ENCODE assay signal across 10 cellular contexts in the genomic region with DNA sequence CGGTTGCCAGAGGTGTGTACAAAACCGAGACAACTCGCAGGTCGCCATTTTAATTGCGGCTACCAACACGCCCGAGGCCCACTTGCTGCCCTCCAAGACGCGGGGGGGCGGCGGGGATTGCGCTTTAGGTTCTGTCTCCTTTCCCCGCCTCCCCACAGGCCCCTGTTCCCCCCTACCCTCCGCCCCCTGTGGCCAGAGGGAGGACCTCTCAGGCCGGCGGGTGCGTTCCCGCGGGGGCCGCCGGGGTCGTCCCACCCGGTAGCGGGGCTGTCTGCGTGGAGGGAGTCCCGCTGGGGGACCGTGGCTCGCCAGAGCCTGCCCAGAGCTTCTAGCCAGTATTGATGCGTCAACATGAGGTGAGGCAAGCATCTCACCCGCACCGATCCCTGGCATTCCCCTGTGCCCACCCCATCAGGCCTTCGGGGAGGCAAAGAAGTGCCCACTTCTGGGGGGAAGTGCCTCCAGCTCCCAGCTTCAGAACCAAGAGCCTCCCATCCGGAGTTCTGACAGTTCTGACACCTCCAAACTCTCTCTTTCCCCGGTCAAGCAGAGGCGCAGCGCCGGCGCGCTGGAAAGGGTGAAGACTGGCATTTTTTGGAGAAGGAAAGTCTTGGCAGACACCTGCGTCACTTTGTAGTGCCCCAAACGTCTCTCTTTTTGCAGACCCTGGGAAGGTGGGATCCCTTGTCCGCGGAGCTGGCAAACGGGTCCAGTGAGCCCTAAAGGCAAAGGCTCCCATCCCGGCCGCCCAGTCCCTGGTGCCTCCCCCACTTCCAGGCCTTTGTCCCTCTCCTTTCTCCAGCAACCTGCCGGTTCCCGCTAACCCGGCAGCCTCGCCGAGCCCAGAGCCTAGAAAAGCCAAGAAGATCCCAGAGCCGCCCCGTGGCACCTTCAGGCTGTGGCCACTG. TPM values are rescaled to one million over a fixed set of nuclear protein-coding genes. Genes with fewer than 3 reads are reported as not detected.
DNase-seq lines count a peak whose midpoint lies in the region; ATAC-seq, FAIRE-seq and TF ChIP-seq lines count a peak whose summit lies in the region.
"Had no signal": no experiment of that assay in that cellular context is flagged by ENCODE, and none has a peak within 500 bp of the region (broad histone marks: within the 10 kb centered on the region; RNA-seq: fewer than 3 reads in every experiment).

No MANE protein-coding gene starts in this region.

- H3K9me3 Mint-ChIP-seq in activated naive CD8-positive, alpha-beta T cell treated with anti-CD3 and anti-CD28 coated beads, Interleukin-2, amount 50 U/mL, for 24 hours = no peaks in the 10 kb centered on the region

- H3K27me3 ChIP-seq in HepG2 (ENCODE audit: control insufficient read depth in 1 of 2, insufficient read depth in 2 of 2, low read length in 2 of 2) (peaks cover 39 to 98% of the 10 kb centered on the region in 2 experiments), right lobe of liver (peaks cover 44 to 68% of the 10 kb centered on the region in 2 donors)

- no TSS peak for BruUV-seq in HepG2 (replicated peaks; lab: Mats Ljungman, UMichigan)

- H3K27ac Mint-ChIP-seq in activated naive CD8-positive, alpha-beta T cell treated with anti-CD3 and anti-CD28 coated beads, Interleukin-2, amount 50 U/mL, for 24 hours = no peak overlapping the region

- no peak for TF ChIP-seq RAD21 in HepG2 (CRISPR knock-in tag; IDR thresholded peaks at IDR 0.05)

- H3K9ac ChIP-seq in HepG2 (ENCODE audit: insufficient read depth, low read depth, low read length) = no peak overlapping the region

- TF ChIP-seq POLR2A in HepG2 (IDR thresholded peaks at IDR 0.05; ENCODE audit: insufficient read depth in 1 of 2, low read depth in 2 of 2, low read length in 2 of 2) (no peak), right lobe of liver (IDR thresholded peaks at IDR 0.05) (no peak)

- intact Hi-C loops in HepG2 (cut with micrococcal nuclease; ENCODE audit: unreplicated experiment) = loop anchor here (2.0 to 10.0 kb wide), 3 partner anchors 58 to 309 kb away; partner anchors contain the start of genes ELP4 and IMMP1L
- intact Hi-C loops in right lobe of liver (cut with DNase I) = no loop called here

- peaks cover 69% of the 10 kb centered on the region for H3K27me3 Mint-ChIP-seq in activated naive CD8-positive, alpha-beta T cell treated with anti-CD3 and anti-CD28 coated beads, Interleukin-2, amount 50 U/mL, for 24 hours

- peak overlapping the region; percentile 89; the same call in 1 of the 2 replicates for H3K4me2 ChIP-seq in HepG2 (ENCODE audit: low read depth, low read length)

- peaks cover 49% of the 10 kb centered on the region for H3K4me1 Mint-ChIP-seq in activated naive CD8-positive, alpha-beta T cell treated with anti-CD3 and anti-CD28 coated beads, Interleukin-2, amount 50 U/mL, for 24 hours

- no peak overlapping the region for H2AFZ ChIP-seq in HepG2 (ENCODE audit: low read length)

- H3K4me1 ChIP-seq in HepG2 (ENCODE audit: insufficient read depth, low read length) = peaks cover 66% of the 10 kb centered on the region
- peaks cover 0 to 58% (median 19%) of the 10 kb centered on the region in 4 donors for H3K4me1 ChIP-seq in right lobe of liver

- no peaks in the 10 kb centered on the region for H3K9me3 ChIP-seq in HepG2 (ENCODE audit: low read length)
- H3K9me3 ChIP-seq in right lobe of liver = no peaks in the 10 kb centered on the region
- H3K9me3 ChIP-seq: upper lobe of left lung had no signal

- H4K20me1 ChIP-seq in HepG2 (ENCODE audit: insufficient read depth, low read length) = peaks cover 8% of the 10 kb centered on the region; the same call in 1 of the 2 replicates

- TF ChIP-seq EP300 in HepG2 (IDR thresholded peaks at IDR 0.05; ENCODE audit: low read depth in 2 of 2, low read length in 2 of 2) (no peak), HepG2 (CRISPR knock-in tag; IDR thresholded peaks at IDR 0.05; ENCODE audit: borderline replicate concordance) (no peak)

- ATAC-seq in HepG2 (no peak), right lobe of liver (no peak), HG02884 (IDR thresholded peaks at IDR 0.05; ENCODE audit: unreplicated experiment) (no peak), HG02610 (IDR thresholded peaks at IDR 0.05; ENCODE audit: unreplicated experiment) (no peak)
- ATAC-seq in activated naive CD8-positive, alpha-beta T cell treated with anti-CD3 and anti-CD28 coated beads, Interleukin-2, amount 50 U/mL, for 24 hours = no peak

- peaks cover 2% of the 10 kb centered on the region for H3K36me3 Mint-ChIP-seq in activated naive CD8-positive, alpha-beta T cell treated with anti-CD3 and anti-CD28 coated beads, Interleukin-2, amount 50 U/mL, for 24 hours (ENCODE audit: low read depth)

- 38% methylated on average over 27 of the region's 53 CpGs for WGBS in HepG2 (ENCODE audit: low lambda C conversion rate)
- WGBS in right lobe of liver (ENCODE audit: insufficient coverage, low coverage, low lambda C conversion rate, missing lambda C conversion rate) = 3% methylated on average over 5 of the region's 53 CpGs

- H3K36me3 ChIP-seq in HepG2 (replicated peaks in 1 of 2; ENCODE audit: control insufficient read depth in 1 of 2, insufficient read depth in 2 of 2, low read length in 2 of 2) (no peaks in the 10 kb centered on the region), right lobe of liver (no peaks in the 10 kb centered on the region)
- H3K36me3 ChIP-seq: upper lobe of left lung had no signal

- in situ Hi-C loops in HepG2 (cut with HindIII; ENCODE audit: extremely low pct_ligation_motif_present, low pct_unique_long_range_greater_than_20kb) = no loop called here

- no peak for DNase-seq in HepG2 (ENCODE audit: low spot score)
- DNase-seq in right lobe of liver = no peak
- DNase-seq in activated naive CD8-positive, alpha-beta T cell treated with anti-CD3 and anti-CD28 coated beads, Interleukin-2, amount 50 U/mL, for 24 hours = no peak
- DNase-seq in medulla oblongata (ENCODE audit: extremely low spot score) = peak; percentile 39
- no peak for DNase-seq in NCI-H1436 treated with DMSO at 0.1 percent for 48 hours (lab: John Stamatoyannopoulos, UW)
- no peak for DNase-seq in NCI-H446 treated with DMSO at 0.1 percent for 48 hours (lab: John Stamatoyannopoulos, UW)
- DNase-seq: DMS153 had no signal

- TF ChIP-seq CTCF in HepG2 (CRISPR knock-in tag; IDR thresholded peaks at IDR 0.05) = no peak
- no peak for TF ChIP-seq CTCF in right lobe of liver (IDR thresholded peaks at IDR 0.05)

- H3K4me3 Mint-ChIP-seq in activated naive CD8-positive, alpha-beta T cell treated with anti-CD3 and anti-CD28 coated beads, Interleukin-2, amount 50 U/mL, for 24 hours = peak overlapping the region; percentile 74

- no peak for FAIRE-seq in HepG2 (lab: Jason Lieb, UNC)

- no peak overlapping the region for H3K27ac ChIP-seq in HepG2 (ENCODE audit: extremely low read length, insufficient read depth, low read length)
- H3K27ac ChIP-seq in right lobe of liver = no peak overlapping the region
- H3K27ac ChIP-seq: upper lobe of left lung had no signal

- POLR2A ChIA-PET in HepG2 (lab: Yijun Ruan, JAX) = no interaction called here

- H3K79me2 ChIP-seq in HepG2 (ENCODE audit: insufficient read depth, low read length) = no peaks in the 10 kb centered on the region

- CTCF ChIA-PET in HepG2 (lab: Yijun Ruan, JAX; ENCODE audit: low intra/inter-chr PET ratio, low total read pairs) = no interaction called here

- peak overlapping the region in 2 of 3 experiments; percentile 37 to 52; a peak in 2 of 6 replicates for H3K4me3 ChIP-seq in HepG2 (replicated peaks in 1 of 3; ENCODE audit: insufficient read depth in 1 of 3, low read depth in 2 of 3, low read length in 3 of 3)
- H3K4me3 ChIP-seq in right lobe of liver = no peak overlapping the region

TF ChIP-seq in HepG2, 621 proteins besides CTCF, POLR2A, EP300 and RAD21:
- TF ChIP-seq HNRNPL (IDR thresholded peaks at IDR 0.05; ENCODE audit: low read depth, low read length) (0 out of 2 replicates have a peak, but pooled peaks have one; percentile 26), IRF1 (CRISPR knock-in tag; IDR thresholded peaks at IDR 0.05; ENCODE audit: low read depth) (no peak)
TF ChIP-seq in HepG2: peak in this region for 1.

RNA-seq across cellular contexts. Expression of gene PAX6, which starts 3.1 kb away (rescaled TPM):
- 0.15 TPM in 1 of 2 replicates, not detected in the other for total RNA-seq in HepG2 (2016; rRNA removed; fragmentation: Illumina TruSeq; extraction: Trizol)
- 0.20 TPM in 1 of 2 replicates, not detected in the other for total RNA-seq in HepG2 (2016; cell fraction: cytosol; rRNA removed; fragmentation: Illumina TruSeq; extraction: Trizol; ENCODE audit: low read depth)
- 0.15 TPM in 1 of 2 replicates, not detected in the other for total RNA-seq in HepG2 (2016; cell fraction: insoluble cytoplasmic fraction; rRNA removed; fragmentation: Illumina TruSeq; extraction: Trizol)
- 0.19 and 0.21 TPM in 2 replicates for total RNA-seq in HepG2 (2016; cell fraction: membrane; rRNA removed; fragmentation: Illumina TruSeq; extraction: Trizol)
- total RNA-seq in HepG2 (2016; cell fraction: nucleus; rRNA removed; fragmentation: Illumina TruSeq; extraction: Trizol) = 0.28 TPM in 1 of 2 replicates, not detected in the other
- 0.67 and 1.1 TPM in 2 replicates for polyA plus RNA-seq in HepG2 (2011; rRNA removed)
- 0.79 and 0.93 TPM in 2 replicates for polyA plus RNA-seq in HepG2 (2011; cell fraction: cytosol; rRNA removed)
- 2.4 and 2.6 TPM in 2 replicates for polyA plus RNA-seq in HepG2 (2011; cell fraction: nucleus; rRNA removed)
- polyA plus RNA-seq in HepG2 (2012) = 0.09 and 0.31 TPM in 2 replicates
- polyA plus RNA-seq in HepG2 (2016; cell fraction: cytosol; fragmentation: Illumina TruSeq; extraction: Trizol; ENCODE audit: low read depth) = 0.29 TPM in 1 of 2 replicates, not detected in the other
- 0.34 TPM in 1 of 2 replicates, not detected in the other for polyA plus RNA-seq in HepG2 (2016; cell fraction: insoluble cytoplasmic fraction; fragmentation: Illumina TruSeq; extraction: Trizol; ENCODE audit: low read depth)
- polyA plus RNA-seq in HepG2 (2016; cell fraction: membrane; fragmentation: Illumina TruSeq; extraction: Trizol; ENCODE audit: low read depth) = 0.21 TPM in 1 of 2 replicates, not detected in the other
- polyA plus RNA-seq in HepG2 (2016; cell fraction: nucleus; fragmentation: Illumina TruSeq; extraction: Trizol; ENCODE audit: insufficient read depth, low read depth) = 0.31 and 0.36 TPM in 2 replicates
- 2.3 and 18.4 TPM in 2 replicates for polyA minus RNA-seq in HepG2 (2011; rRNA and poly(A)+ RNA removed; ENCODE audit: low replicate concordance)
- polyA minus RNA-seq in HepG2 (2011; cell fraction: cytosol; rRNA and poly(A)+ RNA removed) = 0.69 TPM in 1 of 2 replicates, not detected in the other
- 1.5 and 2.3 TPM in 2 replicates for polyA minus RNA-seq in HepG2 (2011; cell fraction: nucleus; rRNA and poly(A)+ RNA removed)
- not detected for total RNA-seq in right lobe of liver
- total RNA-seq: upper lobe of left lung had no signal

Comparison
In these comparisons a context has a peak if more than half of its experiments do, and no peak if none do; other contexts are left out.
1. H3K4me3 ChIP-seq: peak in HepG2 (2 of 3); none in right lobe of liver (0 of 3).